In the genomic region with DNA sequence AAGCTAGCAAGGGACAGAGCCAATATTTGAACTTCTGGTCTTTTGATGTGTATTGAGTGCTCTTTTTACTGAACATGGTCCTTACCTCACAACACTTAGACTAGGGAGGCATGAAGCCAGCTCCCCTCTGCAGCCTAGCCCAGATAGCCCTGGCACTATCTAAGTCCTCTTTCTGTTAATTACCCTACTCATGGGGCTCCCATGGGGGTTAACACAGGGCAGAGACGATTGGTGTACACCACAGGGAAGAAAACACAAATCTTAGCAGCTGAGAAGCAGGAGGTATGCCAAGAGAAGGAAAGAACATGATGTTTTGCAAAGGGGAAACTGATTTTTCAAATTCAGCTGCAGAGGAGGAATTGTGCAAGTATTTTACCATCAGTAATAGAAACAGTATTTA, we compare ENCODE assay signal across 20 cellular contexts.
"Had no signal": no experiment of that assay in that cellular context is flagged by ENCODE, and none has a peak within 500 bp of the region (broad histone marks: within the 10 kb centered on the region; RNA-seq: fewer than 3 reads in every experiment).

No MANE protein-coding gene starts in this region.

- H3K27ac ChIP-seq: ascending aorta, colonic mucosa, dorsolateral prefrontal cortex, esophagus muscularis mucosa, gastrocnemius medialis, heart right ventricle, skin epidermis had no signal

- H3K4me3 Mint-ChIP-seq: naive thymus-derived CD8-positive, alpha-beta T cell; stimulated activated naive CD8-positive, alpha-beta T cell treated with anti-CD3 and anti-CD28 coated beads, Interleukin-15, Interleukin-2, amounts not matched to agents 100 ng/mL and 50 ng/mL, for 24 hours; WTC11 had no signal

- H3K27ac Mint-ChIP-seq: activated naive CD4-positive, alpha-beta T cell treated with anti-CD3 and anti-CD28 coated beads, Interleukin-2, amount 50 U/mL, for 72 hours; progenitor cell of endocrine pancreas; stimulated activated naive CD8-positive, alpha-beta T cell treated with anti-CD3 and anti-CD28 coated beads, Interleukin-15, Interleukin-2, amounts not matched to agents 100 ng/mL and 50 ng/mL, for 24 hours; WTC11 had no signal

- H3K4me1 ChIP-seq: colonic mucosa, gastrocnemius medialis, heart right ventricle, uterus had no signal

- H3K27me3 ChIP-seq: ascending aorta, colonic mucosa, dorsolateral prefrontal cortex, esophagus muscularis mucosa, gastrocnemius medialis, heart right ventricle, tibial nerve, uterus had no signal

- ATAC-seq: activated naive CD4-positive, alpha-beta T cell treated with anti-CD3 and anti-CD28 coated beads, Interleukin-2, amount 50 U/mL, for 72 hours; left colon; naive thymus-derived CD8-positive, alpha-beta T cell; WTC11 had no signal

- H3K9me3 ChIP-seq: ascending aorta, colonic mucosa, esophagus muscularis mucosa, gastrocnemius medialis, heart right ventricle, tibial nerve, uterus had no signal

- H3K9me3 Mint-ChIP-seq: activated naive CD4-positive, alpha-beta T cell treated with anti-CD3 and anti-CD28 coated beads, Interleukin-2, amount 50 U/mL, for 72 hours; naive thymus-derived CD8-positive, alpha-beta T cell; stimulated activated naive CD8-positive, alpha-beta T cell treated with anti-CD3 and anti-CD28 coated beads, Interleukin-15, Interleukin-2, amounts not matched to agents 100 ng/mL and 50 ng/mL, for 24 hours had no signal

- DNase-seq: activated T-cell treated with anti-CD3 and anti-CD28 coated beads, Interleukin-2, amount 50 U/mL, for 1 hour; colonic mucosa; dorsolateral prefrontal cortex; heart right ventricle; islet precursor cell; left colon; naive thymus-derived CD8-positive, alpha-beta T cell; retina; stimulated activated CD4-positive, alpha-beta T cell treated with anti-CD3 and anti-CD28 coated beads, Interleukin-1b, Interleukin-23, amount 100 ng/mL, for 48 hours; T1000; uterus had no signal

- H3K27me3 Mint-ChIP-seq: naive thymus-derived CD8-positive, alpha-beta T cell; progenitor cell of endocrine pancreas; stimulated activated naive CD8-positive, alpha-beta T cell treated with anti-CD3 and anti-CD28 coated beads, Interleukin-15, Interleukin-2, amounts not matched to agents 100 ng/mL and 50 ng/mL, for 24 hours had no signal

- H3K36me3 Mint-ChIP-seq: activated naive CD4-positive, alpha-beta T cell treated with anti-CD3 and anti-CD28 coated beads, Interleukin-2, amount 50 U/mL, for 72 hours; naive thymus-derived CD8-positive, alpha-beta T cell; WTC11 had no signal

- H3K4me3 ChIP-seq: ascending aorta, colonic mucosa, dorsolateral prefrontal cortex, esophagus muscularis mucosa, gastrocnemius medialis, heart right ventricle, skin epidermis, tibial nerve, uterus had no signal

- H3K4me1 Mint-ChIP-seq: naive thymus-derived CD8-positive, alpha-beta T cell had no signal

- H3K36me3 ChIP-seq: ascending aorta, colonic mucosa, esophagus muscularis mucosa, gastrocnemius medialis, heart right ventricle, tibial nerve, uterus had no signal
